1 cellular context compared by ENCODE assay signal in genomic region chr11:20048707-20049106, GRCh38.
TF ChIP-seq lines count a peak whose summit lies in the region.

No MANE protein-coding gene starts in this region.

TF ChIP-seq in WTC11, 78 proteins besides CTCF, POLR2A, EP300 and RAD21 (continued from another document):
- TF ChIP-seq USF2 (CRISPR knock-in tag; IDR thresholded peaks at IDR 0.05) = no peak
- TF ChIP-seq ZNF138 (CRISPR knock-in tag; conservative IDR thresholded peaks at IDR 0.05) = no peak
